In the genomic region with DNA sequence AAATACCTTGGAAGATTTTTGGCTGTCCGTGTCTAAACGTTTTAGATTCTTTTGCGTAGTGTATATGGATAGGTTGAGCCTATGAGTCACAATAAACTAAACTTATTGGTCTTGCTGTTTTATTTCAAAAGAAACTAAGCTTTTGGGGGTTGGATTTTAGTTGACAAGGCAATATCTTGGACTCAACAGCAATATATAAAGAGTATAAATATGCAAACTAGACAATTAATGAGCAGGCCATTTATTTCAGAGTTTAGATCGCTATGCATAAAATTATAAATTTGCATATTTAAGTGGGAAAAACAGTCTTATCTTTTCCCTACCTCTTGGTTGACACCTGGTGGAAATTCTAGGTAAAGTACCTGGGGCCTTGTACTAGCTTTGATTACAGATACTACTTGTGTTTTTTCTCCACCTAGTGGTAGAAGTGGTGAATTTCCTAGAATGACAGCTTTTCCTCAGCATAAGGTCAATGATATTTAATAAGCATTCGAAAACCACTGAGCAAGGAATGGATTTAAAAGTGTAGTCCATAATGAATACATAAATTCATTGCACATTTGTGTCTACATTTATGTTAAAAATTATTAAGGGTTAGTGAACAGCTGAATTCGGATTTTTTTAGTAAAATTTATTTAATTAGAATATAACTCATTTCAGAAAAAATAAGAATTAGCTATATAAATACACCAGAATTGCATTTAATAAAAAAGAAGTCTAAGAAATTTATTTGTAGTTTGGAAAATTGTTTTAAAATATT, we compare ENCODE assay signal across 8 cellular contexts. TPM values are rescaled to one million over a fixed set of nuclear protein-coding genes. Genes with fewer than 3 reads are reported as not detected.
DNase-seq lines count a peak whose midpoint lies in the region; ATAC-seq and TF ChIP-seq lines count a peak whose summit lies in the region.

No MANE protein-coding gene starts in this region.

- peaks cover 0 to 2% of the 10 kb centered on the region in 2 donors for H3K36me3 Mint-ChIP-seq in CD14-positive monocyte
- peaks cover 17% of the 10 kb centered on the region for H3K36me3 Mint-ChIP-seq in activated CD8-positive, alpha-beta T cell treated with anti-CD3 and anti-CD28 coated beads, Interleukin-2, amount 10 ng/mL, durations not matched to agents 7 days and 5 days (ENCODE audit: low read depth)

- peak overlapping the region in 1 of 2 donors; percentile 98 for H3K4me3 Mint-ChIP-seq in CD14-positive monocyte
- peak overlapping the region; percentile 87 for H3K4me3 Mint-ChIP-seq in activated CD8-positive, alpha-beta T cell treated with anti-CD3 and anti-CD28 coated beads, Interleukin-2, amount 10 ng/mL, durations not matched to agents 7 days and 5 days

- no peaks in the 10 kb centered on the region for H3K9me3 ChIP-seq in neutrophil

- H3K27me3 ChIP-seq in neutrophil = no peaks in the 10 kb centered on the region

- H3K27ac ChIP-seq in neutrophil = peak overlapping the region; percentile 94

- H3K4me3 ChIP-seq in fibroblast of villous mesenchyme (ENCODE audit: low read depth, low read length) (no peak overlapping the region), neutrophil (ENCODE audit: low read depth in 1 of 2, low read length in 1 of 2) (peak overlapping the region; percentile 81 to 95)

- DNase-seq in CD14-positive monocyte (ENCODE audit: low spot score) (no peak), NCI-H510A (lab: John Stamatoyannopoulos, UW) (peak; percentile 40), fibroblast of villous mesenchyme (ENCODE audit: low read depth) (peak; percentile 92)
- peak; percentile 66 for DNase-seq in activated CD8-positive, alpha-beta T cell treated with anti-CD3 and anti-CD28 coated beads, Interleukin-2, amount 10 ng/mL, durations not matched to agents 7 days and 5 days
- DNase-seq in activated effector memory CD4-positive, alpha-beta T cell treated with Interleukin-2 at 50 U/mL for 16 hours = no peak

- H3K27me3 Mint-ChIP-seq in CD14-positive monocyte (ENCODE audit: low read depth in 3 of 3) = no peaks in the 10 kb centered on the region
- peaks cover 2% of the 10 kb centered on the region for H3K27me3 Mint-ChIP-seq in activated CD8-positive, alpha-beta T cell treated with anti-CD3 and anti-CD28 coated beads, Interleukin-2, amount 10 ng/mL, durations not matched to agents 7 days and 5 days (ENCODE audit: low read depth)

- intact Hi-C loops in CD14-positive monocyte (cut with micrococcal nuclease) = loop anchor here (2.0 to 10.0 kb wide), 6 partner anchors 73 to 283 kb away; no protein-coding TSS in a partner anchor

- H3K9me3 Mint-ChIP-seq in CD14-positive monocyte = peaks cover 0 to 4% (median 0%) of the 10 kb centered on the region in 7 donors
- no peaks in the 10 kb centered on the region for H3K9me3 Mint-ChIP-seq in activated CD8-positive, alpha-beta T cell treated with anti-CD3 and anti-CD28 coated beads, Interleukin-2, amount 10 ng/mL, durations not matched to agents 7 days and 5 days (ENCODE audit: insufficient read depth)

- peak; percentile 7 for ATAC-seq in GM18511 (IDR thresholded peaks at IDR 0.05; ENCODE audit: unreplicated experiment)
- ATAC-seq in HG03565 (IDR thresholded peaks at IDR 0.05; ENCODE audit: unreplicated experiment) = peak; percentile 22
- no peak for ATAC-seq in activated CD8-positive, alpha-beta T cell treated with anti-CD3 and anti-CD28 coated beads, Interleukin-2, amount 10 ng/mL, durations not matched to agents 7 days and 5 days

- H3K27ac Mint-ChIP-seq in CD14-positive monocyte = peak overlapping the region in 4 of 7 donors; percentile 24 to 99 (median 92)
- peak overlapping the region; percentile 99 for H3K27ac Mint-ChIP-seq in activated CD8-positive, alpha-beta T cell treated with anti-CD3 and anti-CD28 coated beads, Interleukin-2, amount 10 ng/mL, durations not matched to agents 7 days and 5 days

- CTCF ChIA-PET in activated CD8-positive, alpha-beta T cell treated with anti-CD3 and anti-CD28 coated beads, Interleukin-2, amount 10 ng/mL, durations not matched to agents 7 days and 5 days (lab: Charles Lee) = interaction anchor here (0.7 to 6.6 kb wide), 72 partner anchors 9 to 601 kb away, joined by 3 to 230 read pairs (median 5); no protein-coding TSS in a partner anchor

- peaks cover 11 to 24% of the 10 kb centered on the region in 2 experiments for H3K4me1 ChIP-seq in neutrophil (ENCODE audit: control insufficient read depth in 1 of 2, insufficient read depth in 1 of 2, low read depth in 1 of 2, low read length in 1 of 2)

- POLR2A ChIA-PET in activated CD8-positive, alpha-beta T cell treated with anti-CD3 and anti-CD28 coated beads, Interleukin-2, amount 10 ng/mL, durations not matched to agents 7 days and 5 days (lab: Charles Lee) = interaction anchor here (0.6 to 4.0 kb wide), 8 partner anchors 18 to 165 kb away, joined by 3 to 65 read pairs (median 4); no protein-coding TSS in a partner anchor

- H3K36me3 ChIP-seq in neutrophil = peaks cover 5% of the 10 kb centered on the region

- TF ChIP-seq CTCF in CD14-positive monocyte (IDR thresholded peaks at IDR 0.05) (peak; percentile 99), fibroblast of villous mesenchyme (IDR thresholded peaks at IDR 0.05; ENCODE audit: insufficient read depth, low read depth, low read length) (peak; percentile 95), neutrophil (IDR thresholded peaks at IDR 0.05) (peak; percentile 100)

- peaks cover 9% of the 10 kb centered on the region for H3K4me1 Mint-ChIP-seq in CD14-positive monocyte
- peaks cover 20% of the 10 kb centered on the region for H3K4me1 Mint-ChIP-seq in activated CD8-positive, alpha-beta T cell treated with anti-CD3 and anti-CD28 coated beads, Interleukin-2, amount 10 ng/mL, durations not matched to agents 7 days and 5 days (ENCODE audit: low read depth)

RNA-seq across cellular contexts. Expression of a gene that starts 1.7 kb away (rescaled TPM):
- polyA plus RNA-seq in CD14-positive monocyte = 10 to 100 TPM; 43.3 to 64.6 TPM
- total RNA-seq in activated CD8-positive, alpha-beta T cell treated with anti-CD3 and anti-CD28 coated beads, Interleukin-2, amount 10 ng/mL, durations not matched to agents 7 days and 5 days = 10 to 100 TPM; 36.5 to 37.1 TPM
- 56.4 and 56.6 TPM in 2 replicates for total RNA-seq in fibroblast of villous mesenchyme

Comparison
In these comparisons a context has a peak if more than half of its experiments do, and no peak if none do; other contexts are left out.
1. DNase-seq: peak in NCI-H510A (single experiment), activated CD8-positive, alpha-beta T cell treated with anti-CD3 and anti-CD28 coated beads, Interleukin-2, amount 10 ng/mL, durations not matched to agents 7 days and 5 days (single experiment) and fibroblast of villous mesenchyme (single experiment); none in CD14-positive monocyte (single experiment) and activated effector memory CD4-positive, alpha-beta T cell treated with Interleukin-2 at 50 U/mL for 16 hours (single experiment).
2. Peak in every context shown above with its lines, with median percentiles within 50 percentile points of each other: CTCF ChIP-seq.